29 cellular contexts compared by ENCODE assay signal in genomic region chr13:63092461-63092860, GRCh38.
"Had no signal": no experiment of that assay in that cellular context is flagged by ENCODE, and none has a peak within 500 bp of the region (broad histone marks: within the 10 kb centered on the region; RNA-seq: fewer than 3 reads in every experiment).

No MANE protein-coding gene starts in this region.

- H3K36me3 Mint-ChIP-seq: memory B cell, mesothelial cell of epicardium, naive B cell, type B pancreatic cell had no signal

- H3K27ac Mint-ChIP-seq: memory B cell; mesothelial cell of epicardium; naive B cell; natural killer cell treated with Interleukin-12 subunit alpha and Interleukin-12 subunit beta and Interleukin-15 and Interleukin-18, amount 100 ng/mL, for 72 hours; progenitor cell of endocrine pancreas; type B pancreatic cell had no signal

- H2AFZ ChIP-seq: parathyroid adenoma had no signal

- H3K36me3 ChIP-seq: esophagus squamous epithelium, neutrophil, right lobe of liver, tibial artery had no signal

- H3K4me3 ChIP-seq: coronary artery, esophagus squamous epithelium, lung, mucosa of descending colon, right lobe of liver, testis, tibial artery had no signal

- H3K9me3 ChIP-seq: esophagus squamous epithelium, neutrophil, right lobe of liver, testis, tibial artery had no signal

- H3K79me2 ChIP-seq: parathyroid adenoma had no signal

- H3K9ac ChIP-seq: parathyroid adenoma had no signal

- H3K4me3 Mint-ChIP-seq: memory B cell; mesothelial cell of epicardium; naive B cell; natural killer cell treated with Interleukin-12 subunit alpha and Interleukin-12 subunit beta and Interleukin-15 and Interleukin-18, amount 100 ng/mL, for 72 hours; neural crest cell; type B pancreatic cell had no signal

- ATAC-seq: left lobe of liver; mucosa of descending colon; natural killer cell treated with Interleukin-12 subunit alpha and Interleukin-12 subunit beta and Interleukin-15 and Interleukin-18, amount 100 ng/mL, for 72 hours; right lobe of liver; stimulated activated naive CD8-positive, alpha-beta T cell treated with anti-CD3 and anti-CD28 coated beads, Interleukin-15, Interleukin-2, amounts not matched to agents 100 U/mL and 50 U/mL, for 24 hours had no signal

- H3K4me1 ChIP-seq: esophagus squamous epithelium, parathyroid adenoma, right lobe of liver, testis, tibial artery had no signal

- H3K4me1 Mint-ChIP-seq: memory B cell, naive B cell, neural crest cell had no signal

- H3K27me3 ChIP-seq: esophagus squamous epithelium, neutrophil, right lobe of liver, testis, tibial artery had no signal

- H3K27me3 Mint-ChIP-seq: memory B cell; naive B cell; natural killer cell treated with Interleukin-12 subunit alpha and Interleukin-12 subunit beta and Interleukin-15 and Interleukin-18, amount 100 ng/mL, for 72 hours; progenitor cell of endocrine pancreas; type B pancreatic cell had no signal

- H3K9me3 Mint-ChIP-seq: mesothelial cell of epicardium, neural crest cell, type B pancreatic cell had no signal

- DNase-seq: dermis blood vessel endothelial cell; effector memory CD4-positive, alpha-beta T cell; erythroblast; esophagus squamous epithelium; foreskin melanocyte; kidney; mucosa of descending colon; naive B cell; right lobe of liver; small intestine; stimulated activated CD4-positive, alpha-beta T cell treated with anti-CD3 and anti-CD28 coated beads, Interleukin-12 subunit alpha, Interleukin-12 subunit beta, amount 100 ng/mL, for 4 hours; stimulated activated CD4-positive, alpha-beta T cell treated with anti-CD3 and anti-CD28 coated beads, Interleukin-1b, Interleukin-23, amount 100 ng/mL, for 48 hours; stimulated activated CD4-positive, alpha-beta T cell treated with anti-CD3 and anti-CD28 coated beads, Interleukin-4, amount 100 ng/mL, for 1 hour; stimulated activated CD8-positive, alpha-beta memory T cell treated with anti-CD3 and anti-CD28 coated beads, Interleukin-4, amount 100 ng/mL, for 48 hours; stimulated activated naive CD8-positive, alpha-beta T cell treated with anti-CD3 and anti-CD28 coated beads, Interleukin-15, Interleukin-2, amounts not matched to agents 100 U/mL and 50 U/mL, for 24 hours; substantia nigra; testis; tibial artery had no signal

- H3K27ac ChIP-seq: coronary artery, esophagus squamous epithelium, neutrophil, parathyroid adenoma, right lobe of liver, testis, tibial artery had no signal
